In genomic region chr10:86547291-86547690, GRCh38 we compare ENCODE assay signal across 23 cellular contexts.
"Had no signal": no experiment of that assay in that cellular context is flagged by ENCODE, and none has a peak within 500 bp of the region (broad histone marks: within the 10 kb centered on the region; RNA-seq: fewer than 3 reads in every experiment).

No MANE protein-coding gene starts in this region.

- H3K27ac ChIP-seq: left lung, lower lobe of right lung, ovary, right atrium auricular region, right lobe of liver, tibial nerve, uterus had no signal

- H3K36me3 ChIP-seq: left lung, lower lobe of right lung, ovary, right atrium auricular region, right lobe of liver, tibial nerve, uterus had no signal

- ATAC-seq: left colon; left lung; lower lobe of right lung; mucosa of descending colon; naive thymus-derived CD4-positive, alpha-beta T cell; natural killer cell treated with Interleukin-12 subunit alpha and Interleukin-12 subunit beta and Interleukin-15 and Interleukin-18, amount 100 ng/mL, for 72 hours; right lobe of liver; stimulated activated memory B cell treated with anti-CD40 and anti-IgM and Interleukin-4, amounts not matched to agents 10 μg/mL and 1 μg/mL and 100 μg/mL, for 72 hours; stimulated activated naive CD8-positive, alpha-beta T cell treated with anti-CD3 and anti-CD28 coated beads, Interleukin-15, amount 100 ng/mL, for 72 hours had no signal

- H3K4me2 ChIP-seq: smooth muscle cell had no signal

- DNase-seq: immature natural killer cell; kidney; left colon; left lung; lower lobe of right lung; midbrain; mucosa of descending colon; naive thymus-derived CD4-positive, alpha-beta T cell; ovary; right lobe of liver; stimulated activated CD4-positive, alpha-beta T cell treated with anti-CD3 and anti-CD28 coated beads, Interleukin-1b, Interleukin-23, amount 100 ng/mL, for 48 hours; stimulated activated CD4-positive, alpha-beta T cell treated with anti-CD3 and anti-CD28 coated beads, Interleukin-2, amount 100 ng/mL, for 48 hours; stimulated activated CD4-positive, alpha-beta T cell treated with anti-CD3 and anti-CD28 coated beads, Interleukin-4, amount 100 ng/mL, for 4 hours; stimulated activated CD8-positive, alpha-beta memory T cell treated with anti-CD3 and anti-CD28 coated beads, Interleukin-4, amount 100 ng/mL, for 48 hours; stimulated activated naive CD4-positive, alpha-beta T cell treated with Interleukin-2 at 50 U/mL for 16 hours; stimulated activated naive CD8-positive, alpha-beta T cell treated with anti-CD3 and anti-CD28 coated beads, Interleukin-15, amount 100 ng/mL, for 72 hours; substantia nigra; uterus had no signal

- H3K4me3 ChIP-seq: left lung, lower lobe of right lung, mucosa of descending colon, ovary, right atrium auricular region, right lobe of liver, smooth muscle cell, tibial nerve, uterus had no signal

- H3K4me1 ChIP-seq: left lung, lower lobe of right lung, right atrium auricular region, right lobe of liver, tibial nerve, uterus had no signal

- H3K9me3 ChIP-seq: left lung, lower lobe of right lung, mucosa of descending colon, ovary, right lobe of liver, uterus had no signal

- H3K27me3 ChIP-seq: left lung, ovary, right atrium auricular region, right lobe of liver, tibial nerve, uterus had no signal
